11 cellular contexts compared by ENCODE assay signal in the genomic region with DNA sequence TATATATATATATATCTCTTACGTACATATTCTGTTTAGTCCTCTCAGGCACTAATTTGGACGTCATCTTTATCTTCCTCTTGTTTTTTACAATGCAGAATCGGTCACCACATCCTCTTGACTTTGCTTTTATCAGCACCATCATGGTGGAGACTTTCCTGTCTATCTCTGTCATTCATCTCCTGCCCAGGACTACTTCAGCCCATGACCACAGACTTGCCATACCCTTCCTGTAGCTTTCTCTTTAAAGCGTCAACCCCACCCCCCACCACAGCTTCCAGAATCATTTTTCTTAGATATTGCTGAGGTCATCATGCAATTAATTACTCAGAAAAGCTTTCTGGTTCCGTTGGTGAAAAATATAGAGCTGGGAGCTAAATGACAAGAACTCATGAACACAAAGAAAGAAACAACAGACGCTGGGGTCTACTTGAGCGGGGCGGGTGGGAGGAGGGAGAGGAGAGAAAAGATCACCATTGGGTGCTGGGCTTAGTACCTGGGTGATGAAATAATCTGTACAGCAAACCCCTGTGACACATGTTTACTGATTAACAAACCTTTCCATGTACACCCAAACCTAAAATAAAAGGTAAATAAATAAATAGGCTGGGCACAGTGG. TPM values are rescaled to one million over a fixed set of nuclear protein-coding genes. Genes with fewer than 3 reads are reported as not detected.
DNase-seq lines count a peak whose midpoint lies in the region; ATAC-seq, FAIRE-seq and TF ChIP-seq lines count a peak whose summit lies in the region.
"Had no signal": no experiment of that assay in that cellular context is flagged by ENCODE, and none has a peak within 500 bp of the region (broad histone marks: within the 10 kb centered on the region; RNA-seq: fewer than 3 reads in every experiment).

No MANE protein-coding gene starts in this region.

- CTCF ChIA-PET in A549 (lab: Yijun Ruan, JAX) (no interaction called here), Caco-2 (lab: Charles Lee) (no interaction called here)

- peak overlapping the region; percentile 59 for H3K4me3 Mint-ChIP-seq in T-helper 2 cell treated with Interferon-gamma antibody and Interleukin-4, amounts not matched to agents 5 μg/mL and 100 μg/mL, for 36 hours
- H3K4me3 Mint-ChIP-seq in activated T-helper 1 cell treated with anti-CD3 and anti-CD28 coated beads, Interleukin-12 subunit alpha, Interleukin-12 subunit beta, Interleukin-2, Interleukin-4 antibody, amounts not matched to agents 30 ng/mL and 10 ng/mL and 1 ng/mL, durations not matched to agents 14 hours and 24 hours and 36 hours = peak overlapping the region; percentile 76
- H3K4me3 Mint-ChIP-seq in natural killer cell treated with Interleukin-12 subunit alpha and Interleukin-12 subunit beta and Interleukin-15 and Interleukin-18, amount 100 ng/mL, for 72 hours = peak overlapping the region; percentile 77
- H3K4me3 Mint-ChIP-seq in Caco-2 (ENCODE audit: unreplicated experiment) = no peak overlapping the region

- no peak overlapping the region for H3K4me3 ChIP-seq in A549
- no peak overlapping the region for H3K4me3 ChIP-seq in Caco-2 (ENCODE audit: low read depth, low read length)

- H3K4me1 ChIP-seq in A549 (no peaks in the 10 kb centered on the region), Caco-2 (no peaks in the 10 kb centered on the region)

- H3K27ac ChIP-seq in A549 = no peak overlapping the region

- no peaks in the 10 kb centered on the region for H3K27me3 Mint-ChIP-seq in T-helper 2 cell treated with Interferon-gamma antibody and Interleukin-4, amounts not matched to agents 5 μg/mL and 100 μg/mL, for 36 hours (ENCODE audit: low read depth)
- H3K27me3 Mint-ChIP-seq in activated T-helper 1 cell treated with anti-CD3 and anti-CD28 coated beads, Interleukin-12 subunit alpha, Interleukin-12 subunit beta, Interleukin-2, Interleukin-4 antibody, amounts not matched to agents 30 ng/mL and 10 ng/mL and 1 ng/mL, durations not matched to agents 14 hours and 24 hours and 36 hours (ENCODE audit: insufficient read depth) = no peaks in the 10 kb centered on the region
- H3K27me3 Mint-ChIP-seq in natural killer cell treated with Interleukin-12 subunit alpha and Interleukin-12 subunit beta and Interleukin-15 and Interleukin-18, amount 100 ng/mL, for 72 hours = no peaks in the 10 kb centered on the region
- H3K27me3 Mint-ChIP-seq in Caco-2 (ENCODE audit: insufficient read depth, unreplicated experiment) = peaks cover 3% of the 10 kb centered on the region

- no peak for TF ChIP-seq RAD21 in A549 (conservative IDR thresholded peaks at IDR 0.05 in 1 of 2, IDR thresholded peaks at IDR 0.05 in 1 of 2)

- BruUV-seq in Caco-2 (replicated peaks; lab: Mats Ljungman, UMichigan) = no TSS peak

- 0 out of 3 replicates have a peak overlapping the region, but pooled peaks have one; percentile 32 for H3K4me2 ChIP-seq in A549

- DNase-seq in A549 (ENCODE audit: low read depth in 1 of 2, low spot score in 1 of 2) (no peak), Caco-2 (no peak), cardiac septum (ENCODE audit: low spot score) (no peak), DMS 273 (lab: John Stamatoyannopoulos, UW; ENCODE audit: unreplicated experiment) (no peak)
- DNase-seq in T-helper 2 cell treated with Interferon-gamma antibody and Interleukin-4, amounts not matched to agents 5 μg/mL and 100 μg/mL, for 36 hours (ENCODE audit: low spot score) = peak; percentile 54
- DNase-seq in activated T-helper 1 cell treated with anti-CD3 and anti-CD28 coated beads, Interleukin-12 subunit alpha, Interleukin-12 subunit beta, Interleukin-2, Interleukin-4 antibody, amounts not matched to agents 30 ng/mL and 10 ng/mL and 1 ng/mL, durations not matched to agents 14 hours and 24 hours and 36 hours (ENCODE audit: low spot score) = peak; percentile 4
- DNase-seq in natural killer cell treated with Interleukin-12 subunit alpha and Interleukin-12 subunit beta and Interleukin-15 and Interleukin-18, amount 100 ng/mL, for 72 hours (ENCODE audit: low spot score) = peak; percentile 64
- DNase-seq: amygdala, occipital lobe, SHP77 treated with DMSO at 0.1 percent for 48 hours had no signal

- peak overlapping the region; percentile 91 for H3K27ac Mint-ChIP-seq in T-helper 2 cell treated with Interferon-gamma antibody and Interleukin-4, amounts not matched to agents 5 μg/mL and 100 μg/mL, for 36 hours
- H3K27ac Mint-ChIP-seq in activated T-helper 1 cell treated with anti-CD3 and anti-CD28 coated beads, Interleukin-12 subunit alpha, Interleukin-12 subunit beta, Interleukin-2, Interleukin-4 antibody, amounts not matched to agents 30 ng/mL and 10 ng/mL and 1 ng/mL, durations not matched to agents 14 hours and 24 hours and 36 hours = peak overlapping the region; percentile 89
- H3K27ac Mint-ChIP-seq in natural killer cell treated with Interleukin-12 subunit alpha and Interleukin-12 subunit beta and Interleukin-15 and Interleukin-18, amount 100 ng/mL, for 72 hours = peak overlapping the region; percentile 60 to 83
- H3K27ac Mint-ChIP-seq in Caco-2 (ENCODE audit: unreplicated experiment) = no peak overlapping the region

- no peak for TF ChIP-seq EP300 in A549 (IDR thresholded peaks at IDR 0.05)

- no peak for FAIRE-seq in A549 (lab: Jason Lieb, UNC)

- ATAC-seq in A549 (no peak), HG02840 (IDR thresholded peaks at IDR 0.05; ENCODE audit: low FRiP score, unreplicated experiment) (no peak)
- ATAC-seq in natural killer cell treated with Interleukin-12 subunit alpha and Interleukin-12 subunit beta and Interleukin-15 and Interleukin-18, amount 100 ng/mL, for 72 hours = peak; percentile 87 to 96

- POLR2A ChIA-PET in A549 (lab: Yijun Ruan, JAX) (interaction anchor here (0.7 kb wide), 1 partner anchor 34 kb away, joined by 5 read pairs; no protein-coding TSS in a partner anchor), Caco-2 (lab: Charles Lee) (no interaction called here)

- peaks cover 36% of the 10 kb centered on the region for H3K4me1 Mint-ChIP-seq in T-helper 2 cell treated with Interferon-gamma antibody and Interleukin-4, amounts not matched to agents 5 μg/mL and 100 μg/mL, for 36 hours (ENCODE audit: low read depth)
- peaks cover 31% of the 10 kb centered on the region for H3K4me1 Mint-ChIP-seq in activated T-helper 1 cell treated with anti-CD3 and anti-CD28 coated beads, Interleukin-12 subunit alpha, Interleukin-12 subunit beta, Interleukin-2, Interleukin-4 antibody, amounts not matched to agents 30 ng/mL and 10 ng/mL and 1 ng/mL, durations not matched to agents 14 hours and 24 hours and 36 hours (ENCODE audit: low read depth)
- peaks cover 29 to 42% of the 10 kb centered on the region in 2 donors for H3K4me1 Mint-ChIP-seq in natural killer cell treated with Interleukin-12 subunit alpha and Interleukin-12 subunit beta and Interleukin-15 and Interleukin-18, amount 100 ng/mL, for 72 hours (ENCODE audit: low read depth in 2 of 2)
- H3K4me1 Mint-ChIP-seq in Caco-2 (ENCODE audit: low read depth, unreplicated experiment) = no peaks in the 10 kb centered on the region

- 8% methylated on average over 8 of the region's 8 CpGs for WGBS in A549 (ENCODE audit: missing lambda C conversion rate)

- TF ChIP-seq CTCF in A549 (IDR thresholded peaks at IDR 0.05) (no peak), Caco-2 (IDR thresholded peaks at IDR 0.05; ENCODE audit: insufficient read depth in 1 of 2, low read depth in 1 of 2, low read length in 1 of 2, severe bottlenecking in 1 of 2, unreplicated experiment in 1 of 2) (no peak)

- H3K27me3 ChIP-seq in Caco-2 (replicated peaks; ENCODE audit: control insufficient read depth, insufficient read depth, low read length) = no peaks in the 10 kb centered on the region

- H3K9me3 ChIP-seq in A549 = 0 out of 3 replicates have a peak, but pooled peaks cover 5% of the 10 kb centered on the region
- H3K9me3 ChIP-seq in Caco-2 = no peaks in the 10 kb centered on the region

- peaks cover 17% of the 10 kb centered on the region for H3K9me3 Mint-ChIP-seq in T-helper 2 cell treated with Interferon-gamma antibody and Interleukin-4, amounts not matched to agents 5 μg/mL and 100 μg/mL, for 36 hours
- H3K9me3 Mint-ChIP-seq in activated T-helper 1 cell treated with anti-CD3 and anti-CD28 coated beads, Interleukin-12 subunit alpha, Interleukin-12 subunit beta, Interleukin-2, Interleukin-4 antibody, amounts not matched to agents 30 ng/mL and 10 ng/mL and 1 ng/mL, durations not matched to agents 14 hours and 24 hours and 36 hours = peaks cover 15% of the 10 kb centered on the region
- peaks cover 7% of the 10 kb centered on the region for H3K9me3 Mint-ChIP-seq in natural killer cell treated with Interleukin-12 subunit alpha and Interleukin-12 subunit beta and Interleukin-15 and Interleukin-18, amount 100 ng/mL, for 72 hours
- H3K9me3 Mint-ChIP-seq in Caco-2 (ENCODE audit: unreplicated experiment) = no peaks in the 10 kb centered on the region

- peaks cover 13% of the 10 kb centered on the region for H3K36me3 Mint-ChIP-seq in T-helper 2 cell treated with Interferon-gamma antibody and Interleukin-4, amounts not matched to agents 5 μg/mL and 100 μg/mL, for 36 hours (ENCODE audit: low read depth)
- peaks cover 10% of the 10 kb centered on the region for H3K36me3 Mint-ChIP-seq in activated T-helper 1 cell treated with anti-CD3 and anti-CD28 coated beads, Interleukin-12 subunit alpha, Interleukin-12 subunit beta, Interleukin-2, Interleukin-4 antibody, amounts not matched to agents 30 ng/mL and 10 ng/mL and 1 ng/mL, durations not matched to agents 14 hours and 24 hours and 36 hours (ENCODE audit: low read depth)
- peaks cover 6% of the 10 kb centered on the region for H3K36me3 Mint-ChIP-seq in natural killer cell treated with Interleukin-12 subunit alpha and Interleukin-12 subunit beta and Interleukin-15 and Interleukin-18, amount 100 ng/mL, for 72 hours
- no peaks in the 10 kb centered on the region for H3K36me3 Mint-ChIP-seq in Caco-2 (ENCODE audit: insufficient read depth, unreplicated experiment)

- no peak for TF ChIP-seq POLR2A in A549 (IDR thresholded peaks at IDR 0.05; ENCODE audit: low read length)

- intact Hi-C loops in activated T-helper 1 cell treated with anti-CD3 and anti-CD28 coated beads, Interleukin-12 subunit alpha, Interleukin-12 subunit beta, Interleukin-2, Interleukin-4 antibody, amounts not matched to agents 30 ng/mL and 10 ng/mL and 1 ng/mL, durations not matched to agents 14 hours and 24 hours and 36 hours (cut with micrococcal nuclease) = no loop called here
- intact Hi-C loops in Caco-2 (cut with micrococcal nuclease; ENCODE audit: unreplicated experiment) (no loop called here), cardiac septum (cut with DNase I) (no loop called here)

- H3K36me3 ChIP-seq in Caco-2 (ENCODE audit: control insufficient read depth, insufficient read depth, low read length) = no peaks in the 10 kb centered on the region

RNA-seq across cellular contexts. Expression of a gene that starts 30.5 kb away (rescaled TPM):
- polyA plus RNA-seq in A549 (2011; rRNA removed) (35.5 and 36.0 TPM in 2 replicates), A549 (2017; fragmentation: RNase III; extraction: RNeasy Plus Mini Kit Qiagen cat#74134 plus additional on column Dnase treatment) (18.2 to 20.7 TPM (median 19.0 TPM) in 3 replicates)
- 11.6 and 11.9 TPM in 2 replicates for polyA plus RNA-seq in A549 (2012; cell fraction: cytosol; rRNA removed)
- polyA plus RNA-seq in A549 (2012; cell fraction: nucleus; rRNA removed) = 6.7 and 8.0 TPM in 2 replicates
- 21.8 and 29.6 TPM in 2 replicates for polyA minus RNA-seq in A549 (2011; rRNA and poly(A)+ RNA removed)
- 72.2 and 80.9 TPM in 2 replicates for total RNA-seq in activated T-helper 1 cell treated with anti-CD3 and anti-CD28 coated beads, Interleukin-12 subunit alpha, Interleukin-12 subunit beta, Interleukin-2, Interleukin-4 antibody, amounts not matched to agents 30 ng/mL and 10 ng/mL and 1 ng/mL, durations not matched to agents 14 hours and 24 hours and 36 hours
- total RNA-seq in natural killer cell treated with Interleukin-12 subunit alpha and Interleukin-12 subunit beta and Interleukin-15 and Interleukin-18, amount 100 ng/mL, for 72 hours = 100 to 1,000 TPM; 109 to 177 TPM
- total RNA-seq in Caco-2 (2022) (20.3 and 23.3 TPM in 2 replicates), cardiac septum (3.8 TPM)

Comparison
In these comparisons a context has a peak if more than half of its experiments do, and no peak if none do; other contexts are left out.
1. ATAC-seq: peak in natural killer cell treated with Interleukin-12 subunit alpha and Interleukin-12 subunit beta and Interleukin-15 and Interleukin-18, amount 100 ng/mL, for 72 hours (2 of 2); none in A549 (0 of 2) and HG02840 (single experiment).
2. DNase-seq: peak in T-helper 2 cell treated with Interferon-gamma antibody and Interleukin-4, amounts not matched to agents 5 μg/mL and 100 μg/mL, for 36 hours (single experiment), activated T-helper 1 cell treated with anti-CD3 and anti-CD28 coated beads, Interleukin-12 subunit alpha, Interleukin-12 subunit beta, Interleukin-2, Interleukin-4 antibody, amounts not matched to agents 30 ng/mL and 10 ng/mL and 1 ng/mL, durations not matched to agents 14 hours and 24 hours and 36 hours (single experiment) and natural killer cell treated with Interleukin-12 subunit alpha and Interleukin-12 subunit beta and Interleukin-15 and Interleukin-18, amount 100 ng/mL, for 72 hours (single experiment); none in A549 (0 of 2), Caco-2 (0 of 2), cardiac septum (single experiment) and DMS 273 (single experiment).